In genomic region chr14:61466249-61466904, GRCh38 we compare ENCODE assay signal across 9 cellular contexts.
A peak's percentile ranks its signal among the peaks of the same experiment; 100 is the strongest.
DNase-seq lines count a peak whose midpoint lies in the region; ATAC-seq and TF ChIP-seq lines count a peak whose summit lies in the region.
"Had no signal": no experiment of that assay in that cellular context is flagged by ENCODE, and none has a peak within 500 bp of the region (broad histone marks: within the 10 kb centered on the region; RNA-seq: fewer than 3 reads in every experiment).

No MANE protein-coding gene starts in this region.

- peak overlapping the region; percentile 33 for H3K9ac ChIP-seq in HUES48 (ENCODE audit: low read depth, low read length)
- peak overlapping the region; percentile 11 for H3K9ac ChIP-seq in mammary epithelial cell (ENCODE audit: insufficient read depth, low read length)

- intact Hi-C loops in mammary epithelial cell (cut with micrococcal nuclease): no loop called here

- dilution Hi-C loops in mammary epithelial cell (cut with HindIII; ENCODE audit: low sequenced_read_pairs): no loop called here

- H3K9me3 ChIP-seq in HUES48 (ENCODE audit: control insufficient read depth, insufficient read depth, low read length) (no peaks in the 10 kb centered on the region), mammary epithelial cell (replicated peaks; ENCODE audit: insufficient read depth, low read length) (no peaks in the 10 kb centered on the region), thoracic aorta (no peaks in the 10 kb centered on the region)

- in situ Hi-C loops in mammary epithelial cell (cut with MboI; ENCODE audit: low sequenced_read_pairs in 2 of 2): loop anchor here (10.0 to 25.0 kb wide), 2 partner anchors 268 to 646 kb away; no protein-coding TSS in a partner anchor
- in situ Hi-C loops in GM13977 (cut with MboI; ENCODE audit: low pct_unique_long_range_greater_than_20kb, low sequenced_read_pairs, unreplicated experiment): loop anchor here (10.0 kb wide), 1 partner anchor 268 kb away; no protein-coding TSS in a partner anchor

- H3K4me1 ChIP-seq in HUES48 (ENCODE audit: control insufficient read depth, insufficient read depth, low read length) (peaks cover 54% of the 10 kb centered on the region), mammary epithelial cell (ENCODE audit: insufficient read depth, low read length) (peaks cover 62% of the 10 kb centered on the region), thoracic aorta (ENCODE audit: control insufficient read depth in 1 of 2, low read depth in 2 of 2) (peaks cover 16 to 18% of the 10 kb centered on the region in 2 donors)

- H3K4me3 ChIP-seq in HUES48 (ENCODE audit: low read depth, low read length) (peak overlapping the region; percentile 18), mammary epithelial cell (replicated peaks in 1 of 3; ENCODE audit: insufficient read depth in 1 of 3, low read depth in 2 of 3, low read length in 3 of 3) (no peak overlapping the region), thoracic aorta (no peak overlapping the region)

- CTCF ChIA-PET in mammary epithelial cell (lab: Charles Lee; ENCODE audit: low non-redundant PET): interaction anchor here (0.6 kb wide), 1 partner anchor 1441 kb away, joined by 5 read pairs; no protein-coding TSS in a partner anchor

- H3K27ac ChIP-seq in HUES48 (ENCODE audit: low read depth, low read length) (peak overlapping the region; percentile 74), mammary epithelial cell (ENCODE audit: insufficient read depth, low read depth, low read length) (peak overlapping the region; percentile 65), thoracic aorta (peak overlapping the region in 1 of 2 donors; percentile 13)

- peak; percentile 76 for ATAC-seq in thoracic aorta (ENCODE audit: insufficient number of reproducible peaks, low FRiP score, low read depth)
- ATAC-seq: activated CD4-positive, CD25-positive, alpha-beta regulatory T cell treated with anti-CD3 and anti-CD28 coated beads, Interleukin-2, amount 50 U/mL, for 24 hours had no signal

- no peaks in the 10 kb centered on the region for H3K79me2 ChIP-seq in mammary epithelial cell (ENCODE audit: insufficient read depth, low read length)

- H3K27me3 ChIP-seq in HUES48 (ENCODE audit: control insufficient read depth, insufficient read depth, low read length): no peaks in the 10 kb centered on the region
- no peaks in the 10 kb centered on the region for H3K27me3 ChIP-seq in mammary epithelial cell (ENCODE audit: insufficient read depth, low read length)
- no peaks in the 10 kb centered on the region for H3K27me3 ChIP-seq in thoracic aorta (replicated peaks; ENCODE audit: insufficient read depth)

- WGBS in mammary epithelial cell (ENCODE audit: low coverage, missing lambda C conversion rate): 67% methylated on average over 17 of the region's 17 CpGs

- H3K36me3 ChIP-seq in HUES48 (ENCODE audit: control insufficient read depth, insufficient read depth, low read length): no peaks in the 10 kb centered on the region
- H3K36me3 ChIP-seq in mammary epithelial cell (ENCODE audit: insufficient read depth, low read length): no peaks in the 10 kb centered on the region
- no peaks in the 10 kb centered on the region for H3K36me3 ChIP-seq in thoracic aorta

- no peak for TF ChIP-seq CTCF in mammary epithelial cell (conservative IDR thresholded peaks at IDR 0.05 in 1 of 2, IDR thresholded peaks at IDR 0.05 in 1 of 2; ENCODE audit: extremely low read depth in 1 of 2, insufficient read depth in 1 of 2, low read depth in 1 of 2, low read length in 2 of 2)
- no peak for TF ChIP-seq CTCF in thoracic aorta (IDR thresholded peaks at IDR 0.05)
- TF ChIP-seq CTCF in GM13977 (IDR thresholded peaks at IDR 0.05; ENCODE audit: extremely low read depth, insufficient read depth, missing control alignments): no peak

- peak overlapping the region; percentile 46 for H3K4me2 ChIP-seq in mammary epithelial cell (ENCODE audit: insufficient read depth, low read depth, low read length)

- no peak for TF ChIP-seq POLR2A in erythroblast (IDR thresholded peaks at IDR 0.05; ENCODE audit: low read length)

- no peaks in the 10 kb centered on the region for H4K20me1 ChIP-seq in mammary epithelial cell (ENCODE audit: insufficient read depth, low read length)

- H2AFZ ChIP-seq in mammary epithelial cell (ENCODE audit: low read depth, low read length): peak overlapping the region; percentile 8

- BruUV-seq in mammary epithelial cell (replicated peaks; lab: Mats Ljungman, UMichigan): no TSS peak

- DNase-seq in mammary epithelial cell (peak; percentile 84), iris pigment epithelial cell (ENCODE audit: low read depth) (peak; percentile 99), thoracic aorta (ENCODE audit: low spot score) (peak; percentile 34), COLO829 (ENCODE audit: low spot score) (no peak), erythroblast (lab: John Stamatoyannopoulos, UW) (no peak), GM13977 (ENCODE audit: low spot score) (no peak)
- DNase-seq: NCI-H1417 had no signal

Comparison
In these comparisons a context has a peak if more than half of its experiments do, and no peak if none do; other contexts are left out.
1. DNase-seq: peak in mammary epithelial cell (single experiment), iris pigment epithelial cell (single experiment) and thoracic aorta (single experiment); none in COLO829 (single experiment), erythroblast (0 of 2) and GM13977 (single experiment).